Comparison of ENCODE assay signal across 20 cellular contexts in the genomic region with DNA sequence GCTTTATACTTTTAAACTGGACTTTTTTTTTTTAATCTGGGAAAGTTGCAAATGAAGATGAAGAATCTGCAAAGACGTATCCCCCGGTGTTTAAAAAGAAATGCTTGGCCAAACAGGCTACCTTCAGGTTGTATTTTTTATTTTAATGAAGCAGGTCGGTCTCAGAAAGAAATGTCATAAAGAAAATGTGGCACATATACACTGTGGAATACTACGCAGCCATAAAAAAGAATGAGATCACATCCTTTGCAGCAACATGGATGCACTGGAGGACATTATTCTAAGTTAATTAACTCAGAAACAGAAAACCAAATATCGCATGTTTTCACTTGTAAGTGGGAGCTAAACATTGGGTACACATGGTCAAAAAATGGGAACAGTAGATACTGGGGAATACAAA.
DNase-seq lines count a peak whose midpoint lies in the region; ATAC-seq and TF ChIP-seq lines count a peak whose summit lies in the region.
"Had no signal": no experiment of that assay in that cellular context is flagged by ENCODE, and none has a peak within 500 bp of the region (broad histone marks: within the 10 kb centered on the region; RNA-seq: fewer than 3 reads in every experiment).

No MANE protein-coding gene starts in this region.

- H3K27me3 ChIP-seq in hepatocyte (no peaks in the 10 kb centered on the region), neutrophil (no peaks in the 10 kb centered on the region)
- H3K27me3 ChIP-seq: BE2C had no signal

- H3K36me3 ChIP-seq in HEK293 (ENCODE audit: control insufficient read depth in 2 of 2, insufficient read depth in 1 of 2, low read length in 2 of 2) (no peaks in the 10 kb centered on the region), hepatocyte (replicated peaks; ENCODE audit: insufficient read depth, low read depth) (no peaks in the 10 kb centered on the region), neutrophil (no peaks in the 10 kb centered on the region)
- H3K36me3 ChIP-seq: BE2C had no signal

- H3K4me1 ChIP-seq in HEK293 (ENCODE audit: control insufficient read depth, insufficient read depth, low read length) (peaks cover 5% of the 10 kb centered on the region; the same call in 1 of the 2 replicates), hepatocyte (ENCODE audit: insufficient read depth) (peaks cover 46% of the 10 kb centered on the region), neutrophil (ENCODE audit: control insufficient read depth in 1 of 2, insufficient read depth in 1 of 2, low read depth in 1 of 2, low read length in 1 of 2) (peaks cover 90 to 99% of the 10 kb centered on the region in 2 experiments)
- H3K4me1 ChIP-seq: BE2C had no signal

- H3K27ac ChIP-seq in HEK293 (ENCODE audit: extremely low read depth, low read depth, low read length) (no peak overlapping the region), hepatocyte (peak overlapping the region; percentile 99), neutrophil (peak overlapping the region; percentile 98)
- H3K27ac ChIP-seq: HL-60 had no signal

- no peaks in the 10 kb centered on the region for H3K79me2 ChIP-seq in hepatocyte

- POLR2A ChIA-PET in HEK293 (lab: Yijun Ruan, JAX): no interaction called here

- H3K9me2 ChIP-seq in hepatocyte (replicated peaks; ENCODE audit: insufficient read depth): no peaks in the 10 kb centered on the region

- no peak overlapping the region for H3K4me2 ChIP-seq in hepatocyte

- no peaks in the 10 kb centered on the region for H4K20me1 ChIP-seq in hepatocyte (ENCODE audit: insufficient read depth, poor library complexity, severe bottlenecking)

- CTCF ChIA-PET in HEK293 (lab: Yijun Ruan, JAX): no interaction called here

- peak overlapping the region; percentile 93; the same call in 1 of the 2 replicates for H3K4me3 ChIP-seq in GM08714 (ENCODE audit: low read length)
- H3K4me3 ChIP-seq in HEK293 (ENCODE audit: low read depth, low read length): no peak overlapping the region
- no peak overlapping the region for H3K4me3 ChIP-seq in hepatocyte
- H3K4me3 ChIP-seq in neutrophil (ENCODE audit: low read depth in 1 of 2, low read length in 1 of 2): no peak overlapping the region

- ATAC-seq in HG03175 (IDR thresholded peaks at IDR 0.05; ENCODE audit: unreplicated experiment) (no peak), GM18519 (IDR thresholded peaks at IDR 0.05; ENCODE audit: low FRiP score, unreplicated experiment) (no peak)

- no peak for DNase-seq in hepatocyte (ENCODE audit: low spot score)
- no peak for DNase-seq in COR-L47 (lab: John Stamatoyannopoulos, UW)
- no peak for DNase-seq in NCI-H2171 (lab: John Stamatoyannopoulos, UW)
- DNase-seq: ACHN; BE2C; Calu3; CD4-positive, alpha-beta memory T cell; DMS79 treated with DMSO at 0.1 percent for 48 hours; GF-D8; GOT3; H9; IMR-90; Karpas-422; KBM-7 had no signal

- H3K9me3 ChIP-seq in HEK293 (ENCODE audit: control insufficient read depth, insufficient read depth, low read depth, low read length) (no peaks in the 10 kb centered on the region), hepatocyte (ENCODE audit: low read depth) (no peaks in the 10 kb centered on the region), neutrophil (no peaks in the 10 kb centered on the region)
- H3K9me3 ChIP-seq: BE2C had no signal

- WGBS in hepatocyte (ENCODE audit: low lambda C conversion rate, missing lambda C conversion rate): 98% methylated on average over 5 of the region's 5 CpGs

- TF ChIP-seq CTCF in HEK293 (tag by site-specific recombination; IDR thresholded peaks at IDR 0.05): no peak
- TF ChIP-seq CTCF in hepatocyte (IDR thresholded peaks at IDR 0.05; ENCODE audit: poor library complexity): no peak
- TF ChIP-seq CTCF in neutrophil (IDR thresholded peaks at IDR 0.05): no peak

- H2AFZ ChIP-seq in hepatocyte: no peak overlapping the region

TF ChIP-seq in HEK293, 187 proteins besides CTCF, POLR2A, EP300 and RAD21:
- TF ChIP-seq, protein P1, sequence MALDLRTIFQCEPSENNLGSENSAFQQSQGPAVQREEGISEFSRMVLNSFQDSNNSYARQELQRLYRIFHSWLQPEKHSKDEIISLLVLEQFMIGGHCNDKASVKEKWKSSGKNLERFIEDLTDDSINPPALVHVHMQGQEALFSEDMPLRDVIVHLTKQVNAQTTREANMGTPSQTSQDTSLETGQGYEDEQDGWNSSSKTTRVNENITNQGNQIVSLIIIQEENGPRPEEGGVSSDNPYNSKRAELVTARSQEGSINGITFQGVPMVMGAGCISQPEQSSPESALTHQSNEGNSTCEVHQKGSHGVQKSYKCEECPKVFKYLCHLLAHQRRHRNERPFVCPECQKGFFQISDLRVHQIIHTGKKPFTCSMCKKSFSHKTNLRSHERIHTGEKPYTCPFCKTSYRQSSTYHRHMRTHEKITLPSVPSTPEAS (tag by site-specific recombination; IDR thresholded peaks at IDR 0.05): no peak
- TF ChIP-seq ZNF146 (tag by site-specific recombination; IDR thresholded peaks at IDR 0.05): peak; percentile 50; the same call in 1 of the 2 replicates
- TF ChIP-seq SCRT1 (tag by site-specific recombination; IDR thresholded peaks at IDR 0.05; ENCODE audit: borderline replicate concordance): no peak
